8 cellular contexts compared by ENCODE assay signal in the genomic region with DNA sequence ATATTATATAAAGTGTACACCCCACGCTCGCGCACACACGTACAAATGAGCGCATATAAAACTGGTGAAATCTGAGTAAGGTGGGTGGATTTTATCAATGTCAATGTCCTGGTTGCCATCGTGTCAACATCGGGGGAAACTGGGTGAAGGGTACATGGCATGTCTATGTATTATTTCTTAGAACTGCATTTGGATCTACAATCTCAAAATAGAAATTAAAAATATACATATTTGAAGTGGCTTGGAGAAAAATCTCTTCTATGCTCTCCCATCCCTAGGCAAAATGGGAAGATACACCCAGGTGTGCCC. TPM values are rescaled to one million over a fixed set of nuclear protein-coding genes. Genes with fewer than 3 reads are reported as not detected.
DNase-seq lines count a peak whose midpoint lies in the region; ATAC-seq and TF ChIP-seq lines count a peak whose summit lies in the region.

No MANE protein-coding gene starts in this region.

- peak overlapping the region; percentile 84 for H3K4me2 ChIP-seq in Loucy (ENCODE audit: low read depth, low read length, poor library complexity, severe bottlenecking)

- H2AFZ ChIP-seq in Loucy (ENCODE audit: low read length) = 0 out of 2 replicates have a peak overlapping the region, but pooled peaks have one; percentile 65

- no peaks in the 10 kb centered on the region for H3F3A ChIP-seq in Loucy (ENCODE audit: low read depth)

- H3K27ac Mint-ChIP-seq in naive thymus-derived CD8-positive, alpha-beta T cell = peak overlapping the region; percentile 37 to 96 (median 90)

- no peaks in the 10 kb centered on the region for H3K9me2 ChIP-seq in Loucy (replicated peaks; ENCODE audit: low read depth, low read length)

- no peak for ATAC-seq in naive thymus-derived CD8-positive, alpha-beta T cell
- no peak for ATAC-seq in HG02970 (IDR thresholded peaks at IDR 0.05; ENCODE audit: low FRiP score, unreplicated experiment)
- ATAC-seq in GM18867 (IDR thresholded peaks at IDR 0.05; ENCODE audit: unreplicated experiment) = no peak
- ATAC-seq in GM21447 (IDR thresholded peaks at IDR 0.05; ENCODE audit: unreplicated experiment) = no peak

- POLR2A ChIA-PET in naive thymus-derived CD8-positive, alpha-beta T cell (lab: Charles Lee) = interaction anchor here (1.1 to 2.1 kb wide), 2 partner anchors 80 to 139 kb away, joined by 3 to 10 read pairs; no protein-coding TSS in a partner anchor

- H3K9ac ChIP-seq in Loucy (ENCODE audit: low read depth, low read length, poor library complexity, severe bottlenecking) = no peak overlapping the region

- H3K4me1 ChIP-seq in Loucy (ENCODE audit: insufficient read depth, low read length, poor library complexity, severe bottlenecking) = peaks cover 6% of the 10 kb centered on the region

- H3K36me3 Mint-ChIP-seq in naive thymus-derived CD8-positive, alpha-beta T cell = no peaks in the 10 kb centered on the region

- no peaks in the 10 kb centered on the region for H3K9me3 Mint-ChIP-seq in naive thymus-derived CD8-positive, alpha-beta T cell

- H3K4me3 Mint-ChIP-seq in naive thymus-derived CD8-positive, alpha-beta T cell = peak overlapping the region; percentile 79 to 91 (median 86)

- no peaks in the 10 kb centered on the region for H3K27me3 ChIP-seq in Loucy (ENCODE audit: insufficient read depth, low read length, poor library complexity, severe bottlenecking)

- no peaks in the 10 kb centered on the region for H3K36me3 ChIP-seq in Loucy (ENCODE audit: insufficient read depth, low read length)

- H3K4me3 ChIP-seq in AG10803 (ENCODE audit: low read length) = peak overlapping the region; percentile 72
- H3K4me3 ChIP-seq in Loucy (ENCODE audit: low read length, poor library complexity, severe bottlenecking) = peak overlapping the region; percentile 72
- H3K4me3 ChIP-seq in coronary artery = peak overlapping the region; percentile 81

- H3K4me1 Mint-ChIP-seq in naive thymus-derived CD8-positive, alpha-beta T cell = peaks cover 2 to 26% (median 17%) of the 10 kb centered on the region in 4 donors

- no peak overlapping the region for H3K27ac ChIP-seq in coronary artery

- DNase-seq in AG10803 (ENCODE audit: low read depth) = no peak
- DNase-seq in coronary artery (ENCODE audit: low spot score) = no peak
- no peak for DNase-seq in naive thymus-derived CD8-positive, alpha-beta T cell
- DNase-seq in central memory CD4-positive, alpha-beta T cell = no peak

- no peaks in the 10 kb centered on the region for H3K79me2 ChIP-seq in Loucy (ENCODE audit: insufficient read depth, low read length)

- H3K9me3 ChIP-seq in Loucy (ENCODE audit: insufficient read depth, low read depth, low read length) = no peaks in the 10 kb centered on the region

- TF ChIP-seq CTCF in AG10803 (conservative IDR thresholded peaks at IDR 0.05; ENCODE audit: low read length) (no peak), Loucy (conservative IDR thresholded peaks at IDR 0.05; ENCODE audit: low read length) (no peak), coronary artery (IDR thresholded peaks at IDR 0.05) (no peak)

- H3K27me3 Mint-ChIP-seq in naive thymus-derived CD8-positive, alpha-beta T cell = peaks cover 8 to 36% (median 27%) of the 10 kb centered on the region in 5 donors

- no peaks in the 10 kb centered on the region for H4K20me1 ChIP-seq in Loucy (ENCODE audit: insufficient read depth, low read length, poor library complexity, severe bottlenecking)

RNA-seq across cellular contexts. Expression of gene WHRN, which starts 0.8 kb away (rescaled TPM):
- total RNA-seq in naive thymus-derived CD8-positive, alpha-beta T cell = 1 to 10 TPM; 3.3 to 4.2 TPM
- polyA plus RNA-seq in naive thymus-derived CD8-positive, alpha-beta T cell = under 1 TPM; 0.17 to 0.56 (median 0.43) TPM
